In the genomic region with DNA sequence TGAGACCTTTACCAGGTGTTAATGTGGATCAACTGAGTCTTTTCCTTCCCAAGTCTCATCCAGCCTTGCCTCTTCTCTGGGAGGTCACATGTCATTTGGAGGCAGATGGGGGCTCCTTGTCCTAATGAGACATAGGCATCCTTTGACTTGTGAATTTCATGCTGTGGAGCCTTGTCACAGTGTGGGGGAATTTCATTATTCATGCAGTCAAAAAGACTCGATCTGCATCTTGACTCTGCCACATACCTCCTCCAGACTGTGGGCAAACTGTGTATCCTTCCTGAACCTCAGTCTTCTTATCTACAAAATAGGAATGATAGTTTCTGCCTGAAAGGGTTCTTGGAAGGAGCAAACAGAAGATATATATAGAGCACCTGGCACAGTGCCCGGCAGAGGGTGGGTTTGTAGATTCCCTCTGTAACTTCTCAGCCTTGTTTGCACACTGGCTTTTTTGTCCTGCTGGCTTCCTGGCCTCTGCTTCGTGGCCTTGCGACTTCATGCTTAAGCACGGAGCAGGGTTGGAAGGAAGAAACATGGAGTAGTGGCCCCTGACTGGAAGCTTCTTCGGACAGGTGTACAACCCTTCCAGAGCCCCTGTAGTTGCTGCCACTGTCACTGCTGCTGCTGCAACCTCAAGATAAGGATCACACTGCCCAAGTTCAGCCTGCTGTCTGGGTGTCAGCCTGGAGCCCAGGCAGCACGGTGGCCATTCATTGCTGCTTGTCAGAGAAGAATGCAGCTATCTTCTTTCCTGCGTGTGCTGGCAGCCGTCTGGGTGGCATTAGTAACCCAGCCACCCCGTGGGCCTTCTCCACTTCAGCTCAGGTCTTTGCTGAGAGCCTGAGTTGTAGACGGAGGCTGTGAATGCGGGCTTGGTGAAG, we compare ENCODE assay signal across 11 cellular contexts.
A peak's percentile ranks its signal among the peaks of the same experiment; 100 is the strongest.
DNase-seq lines count a peak whose midpoint lies in the region; ATAC-seq and TF ChIP-seq lines count a peak whose summit lies in the region.
"Had no signal": no experiment of that assay in that cellular context is flagged by ENCODE, and none has a peak within 500 bp of the region (broad histone marks: within the 10 kb centered on the region; RNA-seq: fewer than 3 reads in every experiment).

No MANE protein-coding gene starts in this region.

- H3K27ac ChIP-seq in AG04450 (ENCODE audit: low read depth, low read length) (peak overlapping the region; percentile 39), right cardiac atrium (ENCODE audit: low read length) (peak overlapping the region; percentile 77), GM23338 (ENCODE audit: low read depth) (no peak overlapping the region)
- H3K27ac ChIP-seq: SJSA1 had no signal

- no peak overlapping the region for H3K4me3 Mint-ChIP-seq in type B pancreatic cell
- no peak overlapping the region for H3K4me3 Mint-ChIP-seq in GM23338

- DNase-seq in AG04450 (ENCODE audit: low read depth, low spot score) (no peak), HT-29 (ENCODE audit: low spot score) (peak; percentile 93), astrocyte of the cerebellum (ENCODE audit: low read depth) (peak; percentile 33), right cardiac atrium (peak in 2 of 3 donors; percentile 71 to 82), HPDE6-E6E7 (ENCODE audit: extremely low spot score) (no peak), type B pancreatic cell (ENCODE audit: extremely low spot score, unreplicated experiment) (no peak), GM23338 (ENCODE audit: low spot score) (no peak)
- DNase-seq: amniotic stem cell had no signal

- H3K4me1 ChIP-seq in right cardiac atrium (ENCODE audit: control insufficient read depth, insufficient read depth, low read length) (peaks cover 25% of the 10 kb centered on the region), GM23338 (ENCODE audit: insufficient read depth) (0 out of 2 replicates have a peak, but pooled peaks cover 3% of the 10 kb centered on the region)

- peaks cover 3% of the 10 kb centered on the region for H3K36me3 Mint-ChIP-seq in type B pancreatic cell
- H3K36me3 Mint-ChIP-seq in GM23338 (ENCODE audit: low read depth): no peaks in the 10 kb centered on the region

- H3K27ac Mint-ChIP-seq in type B pancreatic cell: no peak overlapping the region
- H3K27ac Mint-ChIP-seq in GM23338: no peak overlapping the region
- H3K27ac Mint-ChIP-seq: CD14-positive monocyte had no signal

- POLR2A ChIA-PET in AG04450 (lab: Yijun Ruan, JAX): no interaction called here

- H3K27me3 ChIP-seq in AG04450 (ENCODE audit: control insufficient read depth, insufficient read depth, low read length) (no peaks in the 10 kb centered on the region), right cardiac atrium (ENCODE audit: control insufficient read depth, insufficient read depth) (no peaks in the 10 kb centered on the region), GM23338 (ENCODE audit: insufficient read depth) (no peaks in the 10 kb centered on the region)
- H3K27me3 ChIP-seq: SJSA1 had no signal

- no peaks in the 10 kb centered on the region for H3K79me2 ChIP-seq in GM23338 (replicated peaks; ENCODE audit: insufficient read depth)

- no peaks in the 10 kb centered on the region for H3K36me3 ChIP-seq in GM23338 (ENCODE audit: insufficient read depth)

- peaks cover 47% of the 10 kb centered on the region for H3K4me1 Mint-ChIP-seq in type B pancreatic cell (ENCODE audit: unreplicated experiment)
- peaks cover 15% of the 10 kb centered on the region; the same call in 2 of the 3 replicates for H3K4me1 Mint-ChIP-seq in GM23338

- H3K9me3 ChIP-seq in AG04450 (ENCODE audit: control insufficient read depth, insufficient read depth, low read length) (no peaks in the 10 kb centered on the region), right cardiac atrium (ENCODE audit: control insufficient read depth, low read length) (no peaks in the 10 kb centered on the region)
- H3K9me3 ChIP-seq: SJSA1 had no signal

- no peak overlapping the region for H2AFZ ChIP-seq in GM23338

- H3K27me3 Mint-ChIP-seq in type B pancreatic cell (no peaks in the 10 kb centered on the region), GM23338 (ENCODE audit: insufficient read depth, low read depth, poor library complexity) (no peaks in the 10 kb centered on the region)

- no peaks in the 10 kb centered on the region for H3K9me2 ChIP-seq in GM23338 (ENCODE audit: insufficient read depth)

- no peaks in the 10 kb centered on the region for H3K9me3 Mint-ChIP-seq in type B pancreatic cell
- no peaks in the 10 kb centered on the region; the same call in 2 of the 3 replicates for H3K9me3 Mint-ChIP-seq in GM23338

- no peak overlapping the region for H3K4me3 ChIP-seq in AG04450 (ENCODE audit: low read depth, low read length)
- H3K4me3 ChIP-seq in astrocyte of the cerebellum (ENCODE audit: low read depth, low read length): no peak overlapping the region
- no peak overlapping the region for H3K4me3 ChIP-seq in right cardiac atrium (ENCODE audit: low read length)
- no peak overlapping the region for H3K4me3 ChIP-seq in GM23338
- H3K4me3 ChIP-seq: SJSA1 had no signal

- WGBS in right cardiac atrium: 33% methylated on average over 12 of the region's 12 CpGs

- no peak overlapping the region for H3K4me2 ChIP-seq in GM23338

- intact Hi-C loops in right cardiac atrium (cut with DNase I): no loop called here

- CTCF ChIA-PET in AG04450 (lab: Charles Lee): interaction anchor here (0.5 kb wide), 1 partner anchor 292 kb away, joined by 4 read pairs; no protein-coding TSS in a partner anchor

- H4K20me1 ChIP-seq in GM23338 (replicated peaks; ENCODE audit: insufficient read depth): no peaks in the 10 kb centered on the region

- TF ChIP-seq CTCF in AG04450 (IDR thresholded peaks at IDR 0.05; ENCODE audit: low read depth, low read length) (no peak), astrocyte of the cerebellum (IDR thresholded peaks at IDR 0.05; ENCODE audit: low read depth, low read length, missing control alignments) (no peak), type B pancreatic cell (conservative IDR thresholded peaks at IDR 0.05) (no peak), GM23338 (conservative IDR thresholded peaks at IDR 0.05; ENCODE audit: low read depth in 2 of 2) (no peak)

- in situ Hi-C loops in astrocyte of the cerebellum (cut with HindIII; ENCODE audit: low sequenced_read_pairs): no loop called here

- H3F3A ChIP-seq in GM23338 (replicated peaks; ENCODE audit: low read depth): no peaks in the 10 kb centered on the region

- ATAC-seq in right cardiac atrium (peak in 1 of 2 donors; percentile 6), GM21619 (IDR thresholded peaks at IDR 0.05; ENCODE audit: unreplicated experiment) (no peak), GM23338 (no peak)

TF ChIP-seq in GM23338, 12 proteins besides CTCF, POLR2A, EP300 and RAD21 (continues in another document):
- TF ChIP-seq EZH2 (IDR thresholded peaks at IDR 0.05; ENCODE audit: low read depth, unreplicated experiment) (no peak), STAT1 (IDR thresholded peaks at IDR 0.05; ENCODE audit: unreplicated experiment) (no peak)
- TF ChIP-seq, protein P1, sequence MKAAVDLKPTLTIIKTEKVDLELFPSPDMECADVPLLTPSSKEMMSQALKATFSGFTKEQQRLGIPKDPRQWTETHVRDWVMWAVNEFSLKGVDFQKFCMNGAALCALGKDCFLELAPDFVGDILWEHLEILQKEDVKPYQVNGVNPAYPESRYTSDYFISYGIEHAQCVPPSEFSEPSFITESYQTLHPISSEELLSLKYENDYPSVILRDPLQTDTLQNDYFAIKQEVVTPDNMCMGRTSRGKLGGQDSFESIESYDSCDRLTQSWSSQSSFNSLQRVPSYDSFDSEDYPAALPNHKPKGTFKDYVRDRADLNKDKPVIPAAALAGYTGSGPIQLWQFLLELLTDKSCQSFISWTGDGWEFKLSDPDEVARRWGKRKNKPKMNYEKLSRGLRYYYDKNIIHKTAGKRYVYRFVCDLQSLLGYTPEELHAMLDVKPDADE (IDR thresholded peaks at IDR 0.05): no peak

Comparison
In these comparisons a context has a peak if more than half of its experiments do, and no peak if none do; other contexts are left out.
1. DNase-seq: peak in HT-29 (single experiment), astrocyte of the cerebellum (single experiment) and right cardiac atrium (2 of 3); none in AG04450 (single experiment), HPDE6-E6E7 (single experiment), type B pancreatic cell (single experiment) and GM23338 (single experiment).